ENCODE assay signal across 1 cellular context in genomic region chr6:34062815-34063214, GRCh38.
TF ChIP-seq lines count a peak whose summit lies in the region.

No MANE protein-coding gene starts in this region.

TF ChIP-seq in SK-N-SH, 30 proteins besides CTCF, POLR2A, EP300 and RAD21 (continued from another document):
- no peak for TF ChIP-seq USF1 (IDR thresholded peaks at IDR 0.05; ENCODE audit: borderline replicate concordance, low read depth)
- TF ChIP-seq ELF1 (IDR thresholded peaks at IDR 0.05): no peak
- TF ChIP-seq NFIC (IDR thresholded peaks at IDR 0.05; ENCODE audit: borderline replicate concordance): no peak
TF ChIP-seq in SK-N-SH: peak in this region for 0.
